ENCODE assay signal across 18 cellular contexts in genomic region chr5:77028631-77029375, GRCh38. TPM values are rescaled to one million over a fixed set of nuclear protein-coding genes. Genes with fewer than 3 reads are reported as not detected.
DNase-seq lines count a peak whose midpoint lies in the region; ATAC-seq and TF ChIP-seq lines count a peak whose summit lies in the region.
"Had no signal": no experiment of that assay in that cellular context is flagged by ENCODE, and none has a peak within 500 bp of the region (broad histone marks: within the 10 kb centered on the region; RNA-seq: fewer than 3 reads in every experiment).

No MANE protein-coding gene starts in this region.

- H3K4me3 Mint-ChIP-seq in activated T-cell treated with anti-CD3 and anti-CD28 coated beads, Interleukin-2, amount 50 U/mL, for 4 hours, result peak overlapping the region; percentile 45
- H3K4me3 Mint-ChIP-seq in activated T-cell treated with anti-CD3 and anti-CD28 coated beads, Interleukin-2, amount 50 U/mL, for 72 hours, result peak overlapping the region in 1 of 2 donors; percentile 91
- H3K4me3 Mint-ChIP-seq in activated CD8-positive, alpha-beta T cell treated with anti-CD3 and anti-CD28 coated beads for 36 hours, result no peak overlapping the region
- no peak overlapping the region for H3K4me3 Mint-ChIP-seq in stimulated activated naive B cell treated with anti-CD40 and anti-IgM and Interleukin-4, amounts not matched to agents 10 μg/mL and 1 μg/mL and 100 μg/mL, for 72 hours
- H3K4me3 Mint-ChIP-seq: WTC11 had no signal

- no peak for DNase-seq in activated T-cell treated with anti-CD3 and anti-CD28 coated beads, Interleukin-2, amount 50 U/mL, for 4 hours
- no peak for DNase-seq in activated T-cell treated with anti-CD3 and anti-CD28 coated beads, Interleukin-2, amount 50 U/mL, for 72 hours
- DNase-seq in activated CD8-positive, alpha-beta T cell treated with anti-CD3 and anti-CD28 coated beads for 36 hours, result no peak
- DNase-seq in inferior parietal cortex (ENCODE audit: extremely low spot score), result peak; percentile 20
- no peak for DNase-seq in stimulated activated naive B cell treated with anti-CD40 and anti-IgM and Interleukin-4, amounts not matched to agents 10 μg/mL and 1 μg/mL and 100 μg/mL, for 72 hours
- no peak for DNase-seq in HuH-7 (ENCODE audit: low spot score)
- DNase-seq: activated T-cell treated with anti-CD3 and anti-CD28 coated beads for 4 hours; aorta; cortex of kidney; H7; PC-3; stimulated activated CD4-positive, alpha-beta T cell treated with anti-CD3 and anti-CD28 coated beads, Interleukin-4, amount 100 ng/mL, for 24 hours; uterus had no signal

- no peak for ATAC-seq in activated T-cell treated with anti-CD3 and anti-CD28 coated beads, Interleukin-2, amount 50 U/mL, for 4 hours
- no peak for ATAC-seq in activated T-cell treated with anti-CD3 and anti-CD28 coated beads, Interleukin-2, amount 50 U/mL, for 72 hours (replicated peaks in 1 of 2)
- ATAC-seq in activated CD8-positive, alpha-beta T cell treated with anti-CD3 and anti-CD28 coated beads for 36 hours, result no peak
- no peak for ATAC-seq in stimulated activated naive B cell treated with anti-CD40 and anti-IgM and Interleukin-4, amounts not matched to agents 10 μg/mL and 1 μg/mL and 100 μg/mL, for 72 hours (replicated peaks)
- ATAC-seq in GM18858 (IDR thresholded peaks at IDR 0.05; ENCODE audit: unreplicated experiment), result no peak
- ATAC-seq in GM19397 (IDR thresholded peaks at IDR 0.05; ENCODE audit: unreplicated experiment), result no peak
- ATAC-seq: left lobe of liver, PC-3, SK-N-SH treated with all-trans-retinoic acid at 6 μM for 48 hours, WTC11 had no signal

- peaks cover 2% of the 10 kb centered on the region for H3K27me3 Mint-ChIP-seq in activated T-cell treated with anti-CD3 and anti-CD28 coated beads, Interleukin-2, amount 50 U/mL, for 4 hours (ENCODE audit: low read depth)
- no peaks in the 10 kb centered on the region for H3K27me3 Mint-ChIP-seq in activated T-cell treated with anti-CD3 and anti-CD28 coated beads, Interleukin-2, amount 50 U/mL, for 72 hours (ENCODE audit: low read depth)
- no peaks in the 10 kb centered on the region for H3K27me3 Mint-ChIP-seq in activated CD8-positive, alpha-beta T cell treated with anti-CD3 and anti-CD28 coated beads for 36 hours
- H3K27me3 Mint-ChIP-seq in stimulated activated naive B cell treated with anti-CD40 and anti-IgM and Interleukin-4, amounts not matched to agents 10 μg/mL and 1 μg/mL and 100 μg/mL, for 72 hours, result peaks cover 3 to 6% of the 10 kb centered on the region in 2 donors

- H3K4me1 Mint-ChIP-seq in activated T-cell treated with anti-CD3 and anti-CD28 coated beads, Interleukin-2, amount 50 U/mL, for 4 hours (ENCODE audit: low read depth), result peaks cover 33% of the 10 kb centered on the region
- peaks cover 29% of the 10 kb centered on the region for H3K4me1 Mint-ChIP-seq in activated T-cell treated with anti-CD3 and anti-CD28 coated beads, Interleukin-2, amount 50 U/mL, for 72 hours (ENCODE audit: low read depth)
- peaks cover 29% of the 10 kb centered on the region for H3K4me1 Mint-ChIP-seq in activated CD8-positive, alpha-beta T cell treated with anti-CD3 and anti-CD28 coated beads for 36 hours (ENCODE audit: low read depth)
- peaks cover 3 to 11% of the 10 kb centered on the region in 2 donors for H3K4me1 Mint-ChIP-seq in stimulated activated naive B cell treated with anti-CD40 and anti-IgM and Interleukin-4, amounts not matched to agents 10 μg/mL and 1 μg/mL and 100 μg/mL, for 72 hours

- intact Hi-C loops in activated CD8-positive, alpha-beta T cell treated with anti-CD3 and anti-CD28 coated beads for 36 hours (cut with micrococcal nuclease), result no loop called here

- no peaks in the 10 kb centered on the region for H3K36me3 Mint-ChIP-seq in activated T-cell treated with anti-CD3 and anti-CD28 coated beads, Interleukin-2, amount 50 U/mL, for 4 hours (ENCODE audit: insufficient read depth)
- peaks cover 17 to 20% of the 10 kb centered on the region in 2 donors for H3K36me3 Mint-ChIP-seq in activated T-cell treated with anti-CD3 and anti-CD28 coated beads, Interleukin-2, amount 50 U/mL, for 72 hours (ENCODE audit: insufficient read depth in 2 of 2)
- H3K36me3 Mint-ChIP-seq in activated CD8-positive, alpha-beta T cell treated with anti-CD3 and anti-CD28 coated beads for 36 hours (ENCODE audit: low read depth), result peaks cover 23% of the 10 kb centered on the region
- peaks cover 9 to 19% of the 10 kb centered on the region in 2 donors for H3K36me3 Mint-ChIP-seq in stimulated activated naive B cell treated with anti-CD40 and anti-IgM and Interleukin-4, amounts not matched to agents 10 μg/mL and 1 μg/mL and 100 μg/mL, for 72 hours

- no peak for TF ChIP-seq CTCF in activated CD8-positive, alpha-beta T cell treated with anti-CD3 and anti-CD28 coated beads for 36 hours (IDR thresholded peaks at IDR 0.05)

- CTCF ChIA-PET in activated CD8-positive, alpha-beta T cell treated with anti-CD3 and anti-CD28 coated beads for 36 hours (lab: Charles Lee), result interaction anchor here (1.8 kb wide), 1 partner anchor 13 kb away, joined by 4 read pairs; no protein-coding TSS in a partner anchor

- no peak overlapping the region for H3K27ac Mint-ChIP-seq in activated T-cell treated with anti-CD3 and anti-CD28 coated beads, Interleukin-2, amount 50 U/mL, for 72 hours
- H3K27ac Mint-ChIP-seq in activated CD8-positive, alpha-beta T cell treated with anti-CD3 and anti-CD28 coated beads for 36 hours, result peak overlapping the region; percentile 63
- peak overlapping the region; percentile 67 for H3K27ac Mint-ChIP-seq in stimulated activated naive B cell treated with anti-CD40 and anti-IgM and Interleukin-4, amounts not matched to agents 10 μg/mL and 1 μg/mL and 100 μg/mL, for 72 hours
- H3K27ac Mint-ChIP-seq: WTC11 had no signal

- POLR2A ChIA-PET in activated CD8-positive, alpha-beta T cell treated with anti-CD3 and anti-CD28 coated beads for 36 hours (lab: Charles Lee), result interaction anchor here (1.2 kb wide), 1 partner anchor 48 kb away, joined by 3 read pairs; no protein-coding TSS in a partner anchor

- H3K9me3 Mint-ChIP-seq in activated T-cell treated with anti-CD3 and anti-CD28 coated beads, Interleukin-2, amount 50 U/mL, for 4 hours, result peaks cover 8% of the 10 kb centered on the region
- peaks cover 7 to 11% of the 10 kb centered on the region in 2 donors for H3K9me3 Mint-ChIP-seq in activated T-cell treated with anti-CD3 and anti-CD28 coated beads, Interleukin-2, amount 50 U/mL, for 72 hours
- H3K9me3 Mint-ChIP-seq in activated CD8-positive, alpha-beta T cell treated with anti-CD3 and anti-CD28 coated beads for 36 hours, result peaks cover 18% of the 10 kb centered on the region
- peaks cover 9 to 13% of the 10 kb centered on the region in 2 donors for H3K9me3 Mint-ChIP-seq in stimulated activated naive B cell treated with anti-CD40 and anti-IgM and Interleukin-4, amounts not matched to agents 10 μg/mL and 1 μg/mL and 100 μg/mL, for 72 hours

RNA-seq across cellular contexts. Expression of gene AGGF1, which starts 1.4 kb away (rescaled TPM):
- 10 to 100 TPM; 31.7 to 32.8 (median 31.9) TPM for total RNA-seq in activated T-cell treated with anti-CD3 and anti-CD28 coated beads, Interleukin-2, amount 50 U/mL, for 4 hours
- total RNA-seq in activated T-cell treated with anti-CD3 and anti-CD28 coated beads, Interleukin-2, amount 50 U/mL, for 72 hours, result 10 to 100 TPM; 19.1 to 22.8 TPM
- 10 to 100 TPM; 27.7 to 33.5 TPM for total RNA-seq in activated CD8-positive, alpha-beta T cell treated with anti-CD3 and anti-CD28 coated beads for 36 hours

RNA-seq across cellular contexts. Expression of gene ZBED3, which starts 58.3 kb away (rescaled TPM):
- total RNA-seq in activated T-cell treated with anti-CD3 and anti-CD28 coated beads, Interleukin-2, amount 50 U/mL, for 4 hours, result 1 to 10 TPM; 1.7 to 3.3 (median 1.9) TPM
- total RNA-seq in activated T-cell treated with anti-CD3 and anti-CD28 coated beads, Interleukin-2, amount 50 U/mL, for 72 hours, result 10 to 100 TPM in 1 of 2 donors, 1 to 10 TPM in 1; 8.7 to 11.4 TPM
- 1 to 10 TPM; 5.2 to 6.8 TPM for total RNA-seq in activated CD8-positive, alpha-beta T cell treated with anti-CD3 and anti-CD28 coated beads for 36 hours
